In the genomic region with DNA sequence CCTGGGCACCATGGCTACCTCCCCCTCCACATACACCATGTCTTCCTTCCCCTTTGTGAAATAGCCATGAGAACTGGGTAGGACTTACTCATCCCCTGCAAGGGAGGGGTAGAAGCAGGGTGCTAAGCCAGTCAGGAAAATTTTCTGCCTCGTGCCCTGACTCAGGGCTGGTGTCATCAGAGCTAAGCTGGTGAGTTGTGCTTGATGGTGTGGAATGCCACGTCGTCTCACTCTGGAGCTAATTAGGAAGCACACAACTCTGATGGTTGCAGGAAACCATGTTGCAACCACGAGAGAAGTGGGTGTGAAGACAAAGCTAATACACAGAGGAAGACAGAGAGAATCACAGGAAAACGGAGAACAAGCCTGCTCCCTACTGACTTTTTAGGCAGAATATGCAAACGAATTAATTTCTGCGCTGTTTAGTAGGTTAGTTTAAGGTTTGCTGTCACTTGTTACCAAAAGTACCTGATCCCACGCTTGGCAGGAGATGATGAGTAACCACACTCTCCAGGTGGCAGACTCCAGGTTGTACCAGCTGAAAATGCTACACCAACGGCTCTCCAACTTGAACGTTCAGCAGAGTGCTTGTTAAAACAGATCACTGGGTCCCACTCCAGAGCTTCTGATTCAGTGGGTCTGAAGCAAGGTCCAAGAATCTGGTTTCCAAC, we compare ENCODE assay signal across 8 cellular contexts. TPM values are rescaled to one million over a fixed set of nuclear protein-coding genes. Genes with fewer than 3 reads are reported as not detected.
DNase-seq lines count a peak whose midpoint lies in the region; ATAC-seq and TF ChIP-seq lines count a peak whose summit lies in the region.

No MANE protein-coding gene starts in this region.

- peaks cover 10% of the 10 kb centered on the region for H3K9me3 Mint-ChIP-seq in activated naive CD8-positive, alpha-beta T cell treated with anti-CD3 and anti-CD28 coated beads, Interleukin-2, amount 50 U/mL, for 24 hours

- no peak overlapping the region for H3K27ac ChIP-seq in thoracic aorta

- H3K4me3 Mint-ChIP-seq in activated naive CD8-positive, alpha-beta T cell treated with anti-CD3 and anti-CD28 coated beads, Interleukin-2, amount 50 U/mL, for 24 hours: peak overlapping the region; percentile 62

- peak overlapping the region; percentile 96 for H3K27ac Mint-ChIP-seq in activated naive CD8-positive, alpha-beta T cell treated with anti-CD3 and anti-CD28 coated beads, Interleukin-2, amount 50 U/mL, for 24 hours

- no peaks in the 10 kb centered on the region for H3K36me3 ChIP-seq in thoracic aorta

- TF ChIP-seq CTCF in thoracic aorta (IDR thresholded peaks at IDR 0.05): no peak

- H3K4me1 ChIP-seq in thoracic aorta (ENCODE audit: control insufficient read depth in 1 of 2, low read depth in 2 of 2): no peaks in the 10 kb centered on the region

- H3K4me1 Mint-ChIP-seq in activated naive CD8-positive, alpha-beta T cell treated with anti-CD3 and anti-CD28 coated beads, Interleukin-2, amount 50 U/mL, for 24 hours: peaks cover 55% of the 10 kb centered on the region

- peaks cover 46% of the 10 kb centered on the region for H3K36me3 Mint-ChIP-seq in activated naive CD8-positive, alpha-beta T cell treated with anti-CD3 and anti-CD28 coated beads, Interleukin-2, amount 50 U/mL, for 24 hours (ENCODE audit: low read depth)

- H3K27me3 Mint-ChIP-seq in activated naive CD8-positive, alpha-beta T cell treated with anti-CD3 and anti-CD28 coated beads, Interleukin-2, amount 50 U/mL, for 24 hours: no peaks in the 10 kb centered on the region

- peak; percentile 100 for ATAC-seq in activated naive CD8-positive, alpha-beta T cell treated with anti-CD3 and anti-CD28 coated beads, Interleukin-2, amount 50 U/mL, for 24 hours
- ATAC-seq in thoracic aorta (ENCODE audit: insufficient number of reproducible peaks, low FRiP score, low read depth) (peak; percentile 31), GM18517 (IDR thresholded peaks at IDR 0.05; ENCODE audit: unreplicated experiment) (no peak), HG02852 (IDR thresholded peaks at IDR 0.05; ENCODE audit: unreplicated experiment) (no peak)

- H3K9me3 ChIP-seq in thoracic aorta: no peaks in the 10 kb centered on the region

- no peaks in the 10 kb centered on the region for H3K27me3 ChIP-seq in thoracic aorta (replicated peaks; ENCODE audit: insufficient read depth)

- H3K4me3 ChIP-seq in thoracic aorta: no peak overlapping the region

- DNase-seq in Ammon's horn (ENCODE audit: low spot score) (peak; percentile 39), NOMO-1 treated with dmso at 0.1 percent for 144 hours (lab: John Stamatoyannopoulos, UW; ENCODE audit: unreplicated experiment) (peak; percentile 84), lung microvascular endothelial cell (ENCODE audit: low read depth in 2 of 2) (peak; percentile 47 to 89), thoracic aorta (ENCODE audit: low spot score) (peak; percentile 19), NCI-H2171 (lab: John Stamatoyannopoulos, UW) (no peak)
- peak; percentile 71 for DNase-seq in activated naive CD8-positive, alpha-beta T cell treated with anti-CD3 and anti-CD28 coated beads, Interleukin-2, amount 50 U/mL, for 24 hours

RNA-seq across cellular contexts. Expression of a gene that starts 54.5 kb away (rescaled TPM):
- 27.2 and 30.0 TPM in 2 replicates for total RNA-seq in lung microvascular endothelial cell
- 10 to 100 TPM; 25.6 to 39.2 TPM for total RNA-seq in thoracic aorta

Comparison
In these comparisons a context has a peak if more than half of its experiments do, and no peak if none do; other contexts are left out.
1. ATAC-seq: peak in activated naive CD8-positive, alpha-beta T cell treated with anti-CD3 and anti-CD28 coated beads, Interleukin-2, amount 50 U/mL, for 24 hours (single experiment) and thoracic aorta (single experiment); none in GM18517 (single experiment) and HG02852 (single experiment).